In the genomic region with DNA sequence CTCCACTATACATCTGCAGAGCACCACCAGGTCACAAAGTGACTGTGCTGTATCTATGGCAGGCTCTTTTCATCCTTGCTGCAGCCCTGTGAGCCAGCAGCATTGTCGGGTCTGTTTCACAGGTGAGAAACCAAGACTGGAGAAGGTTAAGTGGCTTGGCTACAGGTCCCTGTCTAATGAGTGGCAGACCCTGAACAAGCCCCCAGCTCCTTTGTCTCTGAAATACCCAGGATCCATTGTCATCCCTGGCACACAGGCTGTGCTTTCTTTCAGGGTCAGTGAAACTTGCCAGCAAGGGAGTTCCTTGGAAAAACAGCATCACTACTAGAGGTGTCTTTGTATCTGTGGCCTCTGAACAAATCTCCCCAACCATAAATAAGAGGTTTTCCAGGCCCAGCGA, we compare ENCODE assay signal across 21 cellular contexts. TPM values are rescaled to one million over a fixed set of nuclear protein-coding genes. Genes with fewer than 3 reads are reported as not detected.
DNase-seq lines count a peak whose midpoint lies in the region; ATAC-seq, FAIRE-seq and TF ChIP-seq lines count a peak whose summit lies in the region.
"Had no signal": no experiment of that assay in that cellular context is flagged by ENCODE, and none has a peak within 500 bp of the region (broad histone marks: within the 10 kb centered on the region; RNA-seq: fewer than 3 reads in every experiment).

No MANE protein-coding gene starts in this region.

- H2BK20ac ChIP-seq in H1 (ENCODE audit: low read length): no peak overlapping the region

- H3K4me2 ChIP-seq in H1 (ENCODE audit: insufficient read depth in 1 of 2, low read depth in 2 of 2, low read length in 2 of 2) (no peak overlapping the region), mesenchymal stem cell (ENCODE audit: low read length, poor library complexity, severe bottlenecking) (no peak overlapping the region)
- H3K4me2 ChIP-seq: BLaER1, GM23338 had no signal

- H2AK5ac ChIP-seq in H1 (ENCODE audit: low read depth, low read length): no peak overlapping the region
- no peak overlapping the region for H2AK5ac ChIP-seq in mesenchymal stem cell (ENCODE audit: low read length, severe bottlenecking)

- TF ChIP-seq POLR2A in H1 (IDR thresholded peaks at IDR 0.05; ENCODE audit: control extremely low read depth in 1 of 2, low read depth in 2 of 2, low read length in 2 of 2) (no peak), GM12892 (IDR thresholded peaks at IDR 0.05; ENCODE audit: low read depth, low read length) (no peak)

- H2AFZ ChIP-seq in H1 (ENCODE audit: low read length) (0 out of 2 replicates have a peak overlapping the region, but pooled peaks have one; percentile 31), mesenchymal stem cell (ENCODE audit: low read depth, low read length) (no peak overlapping the region)
- H2AFZ ChIP-seq: GM23338 had no signal

- H3K27me3 Mint-ChIP-seq in activated CD8-positive, alpha-beta memory T cell treated with anti-CD3 and anti-CD28 coated beads, Interleukin-2, amount 10 ng/mL, durations not matched to agents 7 days and 5 days: peaks cover 11% of the 10 kb centered on the region
- H3K27me3 Mint-ChIP-seq in type B pancreatic cell: peaks cover 67% of the 10 kb centered on the region

- ATAC-seq in activated CD8-positive, alpha-beta memory T cell treated with anti-CD3 and anti-CD28 coated beads, Interleukin-2, amount 10 ng/mL, durations not matched to agents 7 days and 5 days: no peak
- ATAC-seq in HG03354 (IDR thresholded peaks at IDR 0.05; ENCODE audit: poor library complexity, severe bottlenecking, unreplicated experiment): no peak
- ATAC-seq: CD8-positive, alpha-beta T cell; GM23338; HCT116 had no signal

- no peak overlapping the region for H3K4me3 Mint-ChIP-seq in activated CD8-positive, alpha-beta memory T cell treated with anti-CD3 and anti-CD28 coated beads, Interleukin-2, amount 10 ng/mL, durations not matched to agents 7 days and 5 days
- no peak overlapping the region for H3K4me3 Mint-ChIP-seq in type B pancreatic cell
- H3K4me3 Mint-ChIP-seq: CD14-positive monocyte; CD8-positive, alpha-beta T cell; GM23338 had no signal

- no peaks in the 10 kb centered on the region for H3K79me1 ChIP-seq in H1 (ENCODE audit: low read depth, low read length)
- no peaks in the 10 kb centered on the region for H3K79me1 ChIP-seq in mesenchymal stem cell (replicated peaks; ENCODE audit: low read length, poor library complexity, severe bottlenecking)

- H3K4me1 Mint-ChIP-seq in activated CD8-positive, alpha-beta memory T cell treated with anti-CD3 and anti-CD28 coated beads, Interleukin-2, amount 10 ng/mL, durations not matched to agents 7 days and 5 days: no peaks in the 10 kb centered on the region
- H3K4me1 Mint-ChIP-seq in type B pancreatic cell (ENCODE audit: unreplicated experiment): peaks cover 9% of the 10 kb centered on the region
- H3K4me1 Mint-ChIP-seq: CD14-positive monocyte had no signal

- H3K4me1 ChIP-seq in H1 (replicated peaks in 1 of 4; ENCODE audit: control insufficient read depth in 3 of 4, insufficient read depth in 4 of 4, low read length in 3 of 4) (no peaks in the 10 kb centered on the region; a peak in 1 of 7 replicates), mesenchymal stem cell (ENCODE audit: control insufficient read depth, insufficient read depth, low read depth, low read length) (no peaks in the 10 kb centered on the region)

- TF ChIP-seq RAD21 in H1 (IDR thresholded peaks at IDR 0.05 in 1 of 2, conservative IDR thresholded peaks at IDR 0.05 in 1 of 2; ENCODE audit: low read depth in 2 of 2, low read length in 2 of 2): no peak

- H3K18ac ChIP-seq in H1 (ENCODE audit: extremely low read depth, low read length) (no peak overlapping the region), mesenchymal stem cell (ENCODE audit: low read depth in 1 of 2, low read length in 2 of 2) (no peak overlapping the region)

- no peaks in the 10 kb centered on the region for H3K9me3 Mint-ChIP-seq in activated CD8-positive, alpha-beta memory T cell treated with anti-CD3 and anti-CD28 coated beads, Interleukin-2, amount 10 ng/mL, durations not matched to agents 7 days and 5 days (ENCODE audit: low read depth)
- no peaks in the 10 kb centered on the region for H3K9me3 Mint-ChIP-seq in type B pancreatic cell
- H3K9me3 Mint-ChIP-seq: CD8-positive, alpha-beta T cell; GM23338 had no signal

- no peaks in the 10 kb centered on the region for H3K79me2 ChIP-seq in H1 (ENCODE audit: control insufficient read depth in 1 of 2, insufficient read depth in 2 of 2, low read length in 2 of 2)

- WGBS in H1 (ENCODE audit: extremely low coverage in 1 of 2, insufficient coverage in 1 of 2, insufficient read length in 1 of 2, insufficient replicate concordance in 2 of 2, low coverage in 1 of 2, low lambda C conversion rate in 2 of 2, missing lambda C conversion rate in 1 of 2), 2 experiments: 89% methylated on average over 2 of the region's 2 CpGs; no CpG with 5 or more reads in 1 of the 2 experiments
- 100% methylated on average over 1 of the region's 2 CpGs for WGBS in mesenchymal stem cell

- no peak for FAIRE-seq in H1 (lab: Jason Lieb, UNC)
- FAIRE-seq in GM12892 (lab: Jason Lieb, UNC): no peak

- POLR2A ChIA-PET in H1 (lab: Charles Lee; ENCODE audit: partially characterized antibody): no interaction called here

- H4K20me1 ChIP-seq in H1 (replicated peaks in 1 of 2; ENCODE audit: control insufficient read depth in 1 of 2, insufficient read depth in 2 of 2, low read length in 2 of 2): no peaks in the 10 kb centered on the region
- H4K20me1 ChIP-seq: BLaER1 had no signal

- no peak overlapping the region for H3K56ac ChIP-seq in H1 (replicated peaks; ENCODE audit: insufficient read length, low read depth, low read length)

- H3K27me3 ChIP-seq in H1 (replicated peaks in 1 of 4; ENCODE audit: control insufficient read depth in 3 of 4, extremely low read depth in 1 of 4, insufficient read depth in 3 of 4, low read length in 3 of 4) (no peaks in the 10 kb centered on the region), mesenchymal stem cell (ENCODE audit: control insufficient read depth in 1 of 2, insufficient read depth in 1 of 2, low read length in 2 of 2) (peaks cover 34 to 35% of the 10 kb centered on the region in 2 experiments)
- H3K27me3 ChIP-seq: BLaER1 had no signal

- no peak overlapping the region for H3K14ac ChIP-seq in H1 (ENCODE audit: insufficient read length)
- no peak overlapping the region for H3K14ac ChIP-seq in mesenchymal stem cell (ENCODE audit: low read length in 2 of 2)

- H3K36me3 ChIP-seq in H1 (ENCODE audit: control insufficient read depth in 2 of 4, insufficient read depth in 4 of 4, low read length in 3 of 4) (no peaks in the 10 kb centered on the region), mesenchymal stem cell (ENCODE audit: control insufficient read depth in 1 of 2, insufficient read depth in 2 of 2, low read depth in 1 of 2, low read length in 2 of 2) (no peaks in the 10 kb centered on the region)
- H3K36me3 ChIP-seq: BLaER1 had no signal

- H3K27ac Mint-ChIP-seq in activated CD8-positive, alpha-beta memory T cell treated with anti-CD3 and anti-CD28 coated beads, Interleukin-2, amount 10 ng/mL, durations not matched to agents 7 days and 5 days: no peak overlapping the region
- H3K27ac Mint-ChIP-seq in type B pancreatic cell: no peak overlapping the region
- H3K27ac Mint-ChIP-seq: CD14-positive monocyte; CD8-positive, alpha-beta T cell; GM23338 had no signal

- H3K4ac ChIP-seq in H1 (replicated peaks; ENCODE audit: insufficient read length, low read depth, low read length) (no peak overlapping the region), mesenchymal stem cell (ENCODE audit: low read depth in 1 of 2, low read length in 2 of 2) (no peak overlapping the region)

- H4K91ac ChIP-seq in H1 (replicated peaks; ENCODE audit: insufficient read length, low read length) (no peak overlapping the region), mesenchymal stem cell (ENCODE audit: low read length) (no peak overlapping the region)

- no peak overlapping the region for H4K5ac ChIP-seq in H1 (ENCODE audit: insufficient read length, low read depth, low read length)

- CTCF ChIA-PET in activated CD8-positive, alpha-beta memory T cell treated with anti-CD3 and anti-CD28 coated beads, Interleukin-2, amount 10 ng/mL, durations not matched to agents 7 days and 5 days (lab: Charles Lee): no interaction called here
- CTCF ChIA-PET in H1 (lab: Charles Lee; ENCODE audit: partially characterized antibody): interaction anchor here (1.4 kb wide), 1 partner anchor 9 kb away, joined by 3 read pairs; no protein-coding TSS in a partner anchor

- no peak overlapping the region for H2BK120ac ChIP-seq in H1 (replicated peaks; ENCODE audit: low read depth, low read length)
- no peak overlapping the region for H2BK120ac ChIP-seq in mesenchymal stem cell (ENCODE audit: low read depth, low read length)

- TF ChIP-seq EP300 in H1 (IDR thresholded peaks at IDR 0.05; ENCODE audit: borderline replicate concordance in 1 of 2, low read depth in 2 of 2, low read length in 2 of 2): no peak

- H2BK5ac ChIP-seq in H1 (ENCODE audit: low read depth, low read length) (no peak overlapping the region), mesenchymal stem cell (ENCODE audit: low read depth, low read length, poor library complexity, severe bottlenecking) (no peak overlapping the region)

- peak; percentile 16 for DNase-seq in activated CD8-positive, alpha-beta memory T cell treated with anti-CD3 and anti-CD28 coated beads, Interleukin-2, amount 10 ng/mL, durations not matched to agents 7 days and 5 days
- no peak for DNase-seq in activated CD8-positive, alpha-beta memory T cell treated with anti-CD3 and anti-CD28 coated beads, Interleukin-2, amount 50 U/mL, for 4 hours
- DNase-seq in H1 (ENCODE audit: low read depth in 1 of 2, low spot score in 2 of 2): peak in 1 of 2 experiments; percentile 17
- DNase-seq in left kidney (ENCODE audit: low read depth, low spot score): peak; percentile 28
- peak; percentile 34 for DNase-seq in type B pancreatic cell (ENCODE audit: extremely low spot score, unreplicated experiment)
- no peak for DNase-seq in GM12892 (ENCODE audit: insufficient read length)
- no peak for DNase-seq in mesenchymal stem cell
- DNase-seq: 8988T; Calu3; CD8-positive, alpha-beta T cell; DMS79 treated with DMSO at 0.1 percent for 48 hours; GF-D8; H7 had no signal

- H2BK12ac ChIP-seq in H1 (ENCODE audit: low read depth, low read length) (no peak overlapping the region), mesenchymal stem cell (ENCODE audit: low read length in 2 of 2) (no peak overlapping the region)

- H3K27ac ChIP-seq in H1 (ENCODE audit: low read depth, low read length) (no peak overlapping the region), mesenchymal stem cell (ENCODE audit: low read length, poor library complexity, severe bottlenecking) (no peak overlapping the region)
- H3K27ac ChIP-seq: BLaER1 had no signal

- no peaks in the 10 kb centered on the region; the same call in 1 of the 2 replicates for H3K23me2 ChIP-seq in H1 (ENCODE audit: low read depth, low read length)

- no peaks in the 10 kb centered on the region for H3K36me3 Mint-ChIP-seq in activated CD8-positive, alpha-beta memory T cell treated with anti-CD3 and anti-CD28 coated beads, Interleukin-2, amount 10 ng/mL, durations not matched to agents 7 days and 5 days
- H3K36me3 Mint-ChIP-seq in type B pancreatic cell: no peaks in the 10 kb centered on the region
- H3K36me3 Mint-ChIP-seq: CD14-positive monocyte; CD8-positive, alpha-beta T cell had no signal

- H2BK15ac ChIP-seq in H1 (ENCODE audit: low read length) (no peak overlapping the region), mesenchymal stem cell (ENCODE audit: low read depth, poor library complexity, severe bottlenecking) (no peak overlapping the region)

- H4K8ac ChIP-seq in H1 (ENCODE audit: extremely low read depth, insufficient read depth, low read length): no peak overlapping the region
- no peak overlapping the region for H4K8ac ChIP-seq in mesenchymal stem cell (ENCODE audit: low read length)

- no peak overlapping the region for H3K23ac ChIP-seq in H1 (ENCODE audit: insufficient read length)
- H3K23ac ChIP-seq in mesenchymal stem cell (ENCODE audit: low read length in 2 of 2): no peak overlapping the region

- no peak for TF ChIP-seq CTCF in H1 (IDR thresholded peaks at IDR 0.05; ENCODE audit: control extremely low read depth in 1 of 3, insufficient read depth in 1 of 3, low read depth in 1 of 3, low read length in 3 of 3)
- no peak for TF ChIP-seq CTCF in type B pancreatic cell (conservative IDR thresholded peaks at IDR 0.05)

- H3K9ac ChIP-seq in H1 (replicated peaks in 1 of 4; ENCODE audit: extremely low read depth in 1 of 4, low read depth in 3 of 4, low read length in 3 of 4): no peak overlapping the region
- H3K9ac ChIP-seq in mesenchymal stem cell (ENCODE audit: low read length): no peak overlapping the region
- H3K9ac ChIP-seq: BLaER1 had no signal

- H3K9me3 ChIP-seq in H1 (ENCODE audit: insufficient read depth in 2 of 2, low read depth in 1 of 2, low read length in 1 of 2) (no peaks in the 10 kb centered on the region), mesenchymal stem cell (ENCODE audit: control insufficient read depth, low read length) (no peaks in the 10 kb centered on the region)
- H3K9me3 ChIP-seq: BLaER1 had no signal

- no peak overlapping the region for H3K4me3 ChIP-seq in H1 (ENCODE audit: extremely low read depth in 1 of 4, insufficient read depth in 2 of 4, low read depth in 3 of 4, low read length in 4 of 4)
- no peak overlapping the region for H3K4me3 ChIP-seq in mesenchymal stem cell (ENCODE audit: insufficient read depth in 1 of 2, low read depth in 1 of 2, low read length in 2 of 2)
- H3K4me3 ChIP-seq: BLaER1, GM23338 had no signal

RNA-seq across cellular contexts. Expression of a gene that starts 27.6 kb away (rescaled TPM):
- not detected for total RNA-seq in activated CD8-positive, alpha-beta memory T cell treated with anti-CD3 and anti-CD28 coated beads, Interleukin-2, amount 10 ng/mL, durations not matched to agents 7 days and 5 days
- total RNA-seq in H1 (2021; fragmentation: NEBNext Ultra II Directional; extraction: Animal tissue kit (Norgen Biotek cat#: 25700)): 1.8 and 2.4 TPM in 2 replicates
- polyA plus RNA-seq in H1 (2011; rRNA removed): 1.2 and 1.5 TPM in 2 replicates
- polyA plus RNA-seq in H1 (2011; cell fraction: cytosol; rRNA removed): 1.5 TPM
- 1.4 TPM for polyA plus RNA-seq in H1 (2011; cell fraction: nucleus; rRNA removed)
- 2.0 to 2.7 TPM (median 2.1 TPM) in 4 replicates for polyA plus RNA-seq in H1 (2012, experiment 1 of 2)
- polyA plus RNA-seq in H1 (2012, experiment 2 of 2): 3.3 TPM
- 4.1 TPM for polyA plus RNA-seq in H1 (2013, experiment 1 of 2)
- 4.8 TPM for polyA plus RNA-seq in H1 (2013, experiment 2 of 2)
- 0.28 and 0.46 TPM in 2 replicates for polyA minus RNA-seq in H1 (2011; rRNA and poly(A)+ RNA removed)
- not detected for polyA minus RNA-seq in H1 (2011; cell fraction: cytosol; rRNA and poly(A)+ RNA removed)
- polyA minus RNA-seq in H1 (2011; cell fraction: nucleus; rRNA and poly(A)+ RNA removed): not detected
- total RNA-seq in type B pancreatic cell (ENCODE audit: low replicate concordance): 70.3 and 125 TPM in 2 replicates
- polyA plus RNA-seq in GM12892 (2012; ENCODE audit: missing spikeins): not detected
- polyA plus RNA-seq in mesenchymal stem cell (2013, experiment 1 of 2): 1.2 TPM
- polyA plus RNA-seq in mesenchymal stem cell (2013, experiment 2 of 2): 1.2 TPM
- total RNA-seq: A673; Calu3; CD8-positive, alpha-beta T cell; GM23338; HT-29 had no signal
- polyA plus RNA-seq: AG04450 had no signal

Comparison
In these comparisons a context has a peak if more than half of its experiments do, and no peak if none do; other contexts are left out.
1. DNase-seq: peak in activated CD8-positive, alpha-beta memory T cell treated with anti-CD3 and anti-CD28 coated beads, Interleukin-2, amount 10 ng/mL, durations not matched to agents 7 days and 5 days (single experiment), left kidney (single experiment) and type B pancreatic cell (single experiment); none in activated CD8-positive, alpha-beta memory T cell treated with anti-CD3 and anti-CD28 coated beads, Interleukin-2, amount 50 U/mL, for 4 hours (single experiment), GM12892 (single experiment) and mesenchymal stem cell (single experiment).
2. RNA of a gene that starts 27.6 kb away (total RNA-seq): 70.3 to 125 TPM in type B pancreatic cell; 1.8 to 2.4 TPM in H1 and not detected in activated CD8-positive, alpha-beta memory T cell treated with anti-CD3 and anti-CD28 coated beads, Interleukin-2, amount 10 ng/mL, durations not matched to agents 7 days and 5 days; every median in the first group is over 10 times any median in the second.